8 cellular contexts compared by ENCODE assay signal in genomic region chr7:104156842-104157277, GRCh38. TPM values are rescaled to one million over a fixed set of nuclear protein-coding genes. Genes with fewer than 3 reads are reported as not detected.
DNase-seq lines count a peak whose midpoint lies in the region; ATAC-seq, FAIRE-seq and TF ChIP-seq lines count a peak whose summit lies in the region.

No MANE protein-coding gene starts in this region.

- no peak overlapping the region for H3K4me3 ChIP-seq in astrocyte (ENCODE audit: insufficient read depth, low read depth, low read length)

- no peak overlapping the region for H3K27ac ChIP-seq in astrocyte (ENCODE audit: low read depth, low read length)

- H3K4me2 ChIP-seq in astrocyte (ENCODE audit: low read length), result no peak overlapping the region

- no peaks in the 10 kb centered on the region for H3K79me2 ChIP-seq in astrocyte (ENCODE audit: insufficient read depth, low read length)

- no peaks in the 10 kb centered on the region for H3K9me3 Mint-ChIP-seq in astrocyte (ENCODE audit: unreplicated experiment)

- no peak overlapping the region for H3K9ac ChIP-seq in astrocyte (ENCODE audit: low read length)

- H4K20me1 ChIP-seq in astrocyte (ENCODE audit: insufficient read depth, low read length), result peaks cover 4% of the 10 kb centered on the region

- H3K4me3 Mint-ChIP-seq in astrocyte (ENCODE audit: unreplicated experiment), result no peak overlapping the region

- H2AFZ ChIP-seq in astrocyte (ENCODE audit: low read depth, low read length), result no peak overlapping the region

- no peak for ATAC-seq in HG03045 (IDR thresholded peaks at IDR 0.05; ENCODE audit: unreplicated experiment)

- no peaks in the 10 kb centered on the region for H3K36me3 Mint-ChIP-seq in astrocyte (ENCODE audit: low read depth, unreplicated experiment)

- no peaks in the 10 kb centered on the region for H3K27me3 Mint-ChIP-seq in astrocyte (ENCODE audit: low read depth, unreplicated experiment)

- H3K4me1 ChIP-seq in astrocyte (ENCODE audit: insufficient read depth, low read length), result no peaks in the 10 kb centered on the region

- no peak overlapping the region for H3K27ac Mint-ChIP-seq in astrocyte (ENCODE audit: unreplicated experiment)

- H3K9me3 ChIP-seq in astrocyte (ENCODE audit: insufficient read depth, low read depth, low read length), result no peaks in the 10 kb centered on the region

- peak; percentile 39 for FAIRE-seq in astrocyte (lab: Jason Lieb, UNC)

- H3K36me3 ChIP-seq in astrocyte (ENCODE audit: insufficient read depth, low read length), result no peaks in the 10 kb centered on the region

- DNase-seq in NCI-H2081 (lab: John Stamatoyannopoulos, UW) (peak; percentile 62 to 67), NCI-H2081 treated with DMSO at 0.1 percent for 48 hours (lab: John Stamatoyannopoulos, UW) (no peak), NCI-H1694 treated with DMSO at 0.1 percent for 48 hours (lab: John Stamatoyannopoulos, UW) (peak; percentile 68), astrocyte (ENCODE audit: low read depth) (peak; percentile 24), lung microvascular endothelial cell (ENCODE audit: low read depth in 2 of 2) (peak; percentile 49 to 75), HK-2 (ENCODE audit: unreplicated experiment) (no peak)
- no peak for DNase-seq in effector CD4-positive, alpha-beta T cell

- H3K27me3 ChIP-seq in astrocyte (ENCODE audit: insufficient read depth, low read length), result no peaks in the 10 kb centered on the region

- peak; percentile 66 for TF ChIP-seq CTCF in astrocyte (IDR thresholded peaks at IDR 0.05; ENCODE audit: insufficient read depth, low read depth, low read length)

- H3K4me1 Mint-ChIP-seq in astrocyte (ENCODE audit: low read depth, unreplicated experiment), result no peaks in the 10 kb centered on the region

RNA-seq across cellular contexts. Expression of gene ORC5, which starts 51.0 kb away (rescaled TPM):
- total RNA-seq in astrocyte (19.5 and 23.0 TPM in 2 replicates), lung microvascular endothelial cell (13.9 and 19.8 TPM in 2 replicates)

Comparison
In these comparisons a context has a peak if more than half of its experiments do, and no peak if none do; other contexts are left out.
1. DNase-seq: peak in NCI-H2081 (2 of 2), NCI-H1694 treated with DMSO at 0.1 percent for 48 hours (single experiment), astrocyte (single experiment) and lung microvascular endothelial cell (2 of 2); none in NCI-H2081 treated with DMSO at 0.1 percent for 48 hours (single experiment), effector CD4-positive, alpha-beta T cell (single experiment) and HK-2 (single experiment).